ENCODE assay signal across 8 cellular contexts in genomic region chr3:33089515-33089914, GRCh38. TPM values are rescaled to one million over a fixed set of nuclear protein-coding genes. Genes with fewer than 3 reads are reported as not detected.
DNase-seq lines count a peak whose midpoint lies in the region; ATAC-seq and TF ChIP-seq lines count a peak whose summit lies in the region.
"Had no signal": no experiment of that assay in that cellular context is flagged by ENCODE, and none has a peak within 500 bp of the region (broad histone marks: within the 10 kb centered on the region; RNA-seq: fewer than 3 reads in every experiment).

No MANE protein-coding gene starts in this region.

- H3K36me3 ChIP-seq in mucosa of descending colon (ENCODE audit: low read depth) = no peaks in the 10 kb centered on the region

- no peaks in the 10 kb centered on the region for H3K9me3 ChIP-seq in mucosa of descending colon

- TF ChIP-seq CTCF in mucosa of descending colon (IDR thresholded peaks at IDR 0.05) (no peak), nephron progenitor cell (IDR thresholded peaks at IDR 0.05) (no peak)

- peak overlapping the region; percentile 16 to 91 (median 27) for H3K27ac Mint-ChIP-seq in IgD-negative memory B cell
- no peak overlapping the region for H3K27ac Mint-ChIP-seq in nephron progenitor cell

- DNase-seq in mucosa of descending colon (no peak), NCI-H1105 treated with DMSO at 0.1 percent for 48 hours (lab: John Stamatoyannopoulos, UW) (no peak), amniotic stem cell (lab: John Stamatoyannopoulos, UW) (no peak), nephron progenitor cell (no peak)
- DNase-seq: NCI-H510A had no signal

- no peaks in the 10 kb centered on the region for H3K9me3 Mint-ChIP-seq in IgD-negative memory B cell
- H3K9me3 Mint-ChIP-seq in nephron progenitor cell = peaks cover 22% of the 10 kb centered on the region

- H3K4me3 ChIP-seq in mucosa of descending colon = no peak overlapping the region

- no peaks in the 10 kb centered on the region for H3K36me3 Mint-ChIP-seq in IgD-negative memory B cell
- peaks cover 71% of the 10 kb centered on the region for H3K36me3 Mint-ChIP-seq in nephron progenitor cell (ENCODE audit: low read depth)

- ATAC-seq in GM18907 (IDR thresholded peaks at IDR 0.05; ENCODE audit: unreplicated experiment) (peak; percentile 84), HG02588 (IDR thresholded peaks at IDR 0.05; ENCODE audit: unreplicated experiment) (peak; percentile 89), mucosa of descending colon (peak; percentile 22)

- H3K4me1 ChIP-seq in mucosa of descending colon (ENCODE audit: low read depth) = peaks cover 6% of the 10 kb centered on the region

- peak overlapping the region; percentile 34 to 82 (median 38) for H3K4me3 Mint-ChIP-seq in IgD-negative memory B cell
- no peak overlapping the region for H3K4me3 Mint-ChIP-seq in nephron progenitor cell

- intact Hi-C loops in mucosa of descending colon (cut with DNase I, micrococcal nuclease) = no loop called here

- H3K4me1 Mint-ChIP-seq in IgD-negative memory B cell (peaks cover 46 to 61% (median 46%) of the 10 kb centered on the region in 3 donors), nephron progenitor cell (no peaks in the 10 kb centered on the region)

- H3K27me3 Mint-ChIP-seq in IgD-negative memory B cell (no peaks in the 10 kb centered on the region), nephron progenitor cell (ENCODE audit: low read depth, poor library complexity) (no peaks in the 10 kb centered on the region)

RNA-seq across cellular contexts. Expression of gene GLB1, which starts 7.4 kb away (rescaled TPM):
- 42.6 TPM for polyA plus RNA-seq in IgD-negative memory B cell
- 10 to 100 TPM; 60.9 to 96.7 (median 84.9) TPM for total RNA-seq in mucosa of descending colon

RNA-seq across cellular contexts. Expression of gene TMPPE, which starts 7.4 kb away (rescaled TPM):
- 2.0 TPM for polyA plus RNA-seq in IgD-negative memory B cell
- total RNA-seq in mucosa of descending colon = 10 to 100 TPM; 10.4 to 17.2 (median 16.3) TPM

RNA-seq across cellular contexts. Expression of gene CRTAP, which starts 24.3 kb away (rescaled TPM):
- 88.0 TPM for polyA plus RNA-seq in IgD-negative memory B cell
- 100 to 1,000 TPM in 1 of 3 donors, 10 to 100 TPM in 2; 55.0 to 269 (median 83.3) TPM for total RNA-seq in mucosa of descending colon

Comparison
In these comparisons a context has a peak if more than half of its experiments do, and no peak if none do; other contexts are left out.
1. ATAC-seq: peak in every context shown above with its lines; median percentile 89 in HG02588; 84 in GM18907; 22 in mucosa of descending colon.